Comparison of ENCODE assay signal across 1 cellular context in the genomic region with DNA sequence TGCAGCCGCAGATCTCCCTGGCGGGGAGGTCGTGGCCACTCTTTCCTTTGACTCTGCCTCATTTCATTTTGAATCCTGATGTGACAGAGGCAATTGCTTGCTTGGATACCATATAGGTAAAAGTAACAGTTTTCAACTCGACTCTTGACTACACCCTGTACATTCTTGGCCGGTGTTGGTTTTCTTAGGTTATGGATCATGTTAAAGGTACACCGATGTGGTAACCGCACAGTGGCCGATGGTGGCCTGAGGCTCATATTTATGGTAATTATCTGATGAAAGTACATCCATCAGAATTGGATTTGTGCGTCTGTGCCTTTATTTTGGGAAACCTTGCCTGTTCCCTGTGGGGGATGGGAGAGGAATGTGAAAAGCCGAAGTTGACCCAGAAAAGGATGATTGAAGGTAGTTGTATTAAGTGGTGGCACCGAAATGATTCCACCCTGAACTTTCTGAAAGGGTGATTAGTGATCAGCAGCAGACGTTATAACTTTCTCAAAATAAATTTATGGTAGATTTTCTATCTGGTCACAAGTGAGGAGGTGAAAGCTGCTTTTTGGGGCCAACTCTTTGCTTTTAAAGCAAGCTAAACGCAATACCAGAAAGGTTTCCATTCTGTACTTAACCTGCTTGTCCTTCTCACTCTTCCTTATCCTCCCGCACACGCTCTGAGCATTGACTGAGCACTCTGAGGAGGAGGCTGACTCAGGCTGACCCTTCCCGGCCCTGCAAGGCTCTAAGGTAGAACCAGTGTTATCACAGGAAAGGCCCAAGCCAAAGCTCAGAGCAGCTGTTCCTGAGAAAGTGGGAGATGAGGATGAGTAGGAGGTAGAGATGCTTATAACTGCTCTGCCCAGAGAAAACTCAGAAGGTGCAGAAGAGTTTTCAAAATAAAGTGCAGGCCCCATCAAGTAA.
TF ChIP-seq lines count a peak whose summit lies in the region.

No MANE protein-coding gene starts in this region.

TF ChIP-seq in K562, 482 proteins besides CTCF, POLR2A, EP300 and RAD21 (continued from another document):
- TF ChIP-seq, protein P1, sequence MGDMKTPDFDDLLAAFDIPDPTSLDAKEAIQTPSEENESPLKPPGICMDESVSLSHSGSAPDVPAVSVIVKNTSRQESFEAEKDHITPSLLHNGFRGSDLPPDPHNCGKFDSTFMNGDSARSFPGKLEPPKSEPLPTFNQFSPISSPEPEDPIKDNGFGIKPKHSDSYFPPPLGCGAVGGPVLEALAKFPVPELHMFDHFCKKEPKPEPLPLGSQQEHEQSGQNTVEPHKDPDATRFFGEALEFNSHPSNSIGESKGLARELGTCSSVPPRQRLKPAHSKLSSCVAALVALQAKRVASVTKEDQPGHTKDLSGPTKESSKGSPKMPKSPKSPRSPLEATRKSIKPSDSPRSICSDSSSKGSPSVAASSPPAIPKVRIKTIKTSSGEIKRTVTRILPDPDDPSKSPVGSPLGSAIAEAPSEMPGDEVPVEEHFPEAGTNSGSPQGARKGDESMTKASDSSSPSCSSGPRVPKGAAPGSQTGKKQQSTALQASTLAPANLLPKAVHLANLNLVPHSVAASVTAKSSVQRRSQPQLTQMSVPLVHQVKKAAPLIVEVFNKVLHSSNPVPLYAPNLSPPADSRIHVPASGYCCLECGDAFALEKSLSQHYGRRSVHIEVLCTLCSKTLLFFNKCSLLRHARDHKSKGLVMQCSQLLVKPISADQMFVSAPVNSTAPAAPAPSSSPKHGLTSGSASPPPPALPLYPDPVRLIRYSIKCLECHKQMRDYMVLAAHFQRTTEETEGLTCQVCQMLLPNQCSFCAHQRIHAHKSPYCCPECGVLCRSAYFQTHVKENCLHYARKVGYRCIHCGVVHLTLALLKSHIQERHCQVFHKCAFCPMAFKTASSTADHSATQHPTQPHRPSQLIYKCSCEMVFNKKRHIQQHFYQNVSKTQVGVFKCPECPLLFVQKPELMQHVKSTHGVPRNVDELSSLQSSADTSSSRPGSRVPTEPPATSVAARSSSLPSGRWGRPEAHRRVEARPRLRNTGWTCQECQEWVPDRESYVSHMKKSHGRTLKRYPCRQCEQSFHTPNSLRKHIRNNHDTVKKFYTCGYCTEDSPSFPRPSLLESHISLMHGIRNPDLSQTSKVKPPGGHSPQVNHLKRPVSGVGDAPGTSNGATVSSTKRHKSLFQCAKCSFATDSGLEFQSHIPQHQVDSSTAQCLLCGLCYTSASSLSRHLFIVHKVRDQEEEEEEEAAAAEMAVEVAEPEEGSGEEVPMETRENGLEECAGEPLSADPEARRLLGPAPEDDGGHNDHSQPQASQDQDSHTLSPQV (IDR thresholded peaks at IDR 0.05), result no peak
- TF ChIP-seq CXXC5 (CRISPR knock-in tag; IDR thresholded peaks at IDR 0.05) (0 out of 2 replicates have a peak, but pooled peaks have one; percentile 19), EGR1 (conservative IDR thresholded peaks at IDR 0.05) (peak; percentile 33; the same call in 1 of the 2 replicates), CREB1 (IDR thresholded peaks at IDR 0.05) (no peak), CREB1 (CRISPR knock-in tag; IDR thresholded peaks at IDR 0.05) (no peak), TAL1 (IDR thresholded peaks at IDR 0.05) (peak; percentile 21; the same call in 1 of the 2 replicates), JUN (IDR thresholded peaks at IDR 0.05; ENCODE audit: borderline replicate concordance, low read depth, low read length) (0 out of 2 replicates have a peak, but pooled peaks have one; percentile 30), JUN (CRISPR knock-in tag; IDR thresholded peaks at IDR 0.05; ENCODE audit: borderline replicate concordance) (no peak), PHF20 (IDR thresholded peaks at IDR 0.05; ENCODE audit: partially characterized antibody) (no peak)
- TF ChIP-seq, protein P2, sequence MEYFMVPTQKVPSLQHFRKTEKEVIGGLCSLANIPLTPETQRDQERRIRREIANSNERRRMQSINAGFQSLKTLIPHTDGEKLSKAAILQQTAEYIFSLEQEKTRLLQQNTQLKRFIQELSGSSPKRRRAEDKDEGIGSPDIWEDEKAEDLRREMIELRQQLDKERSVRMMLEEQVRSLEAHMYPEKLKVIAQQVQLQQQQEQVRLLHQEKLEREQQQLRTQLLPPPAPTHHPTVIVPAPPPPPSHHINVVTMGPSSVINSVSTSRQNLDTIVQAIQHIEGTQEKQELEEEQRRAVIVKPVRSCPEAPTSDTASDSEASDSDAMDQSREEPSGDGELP (CRISPR knock-in tag; IDR thresholded peaks at IDR 0.05; ENCODE audit: borderline replicate concordance), result peak; percentile 68; the same call in 1 of the 2 replicates
